13 cellular contexts compared by ENCODE assay signal in the genomic region with DNA sequence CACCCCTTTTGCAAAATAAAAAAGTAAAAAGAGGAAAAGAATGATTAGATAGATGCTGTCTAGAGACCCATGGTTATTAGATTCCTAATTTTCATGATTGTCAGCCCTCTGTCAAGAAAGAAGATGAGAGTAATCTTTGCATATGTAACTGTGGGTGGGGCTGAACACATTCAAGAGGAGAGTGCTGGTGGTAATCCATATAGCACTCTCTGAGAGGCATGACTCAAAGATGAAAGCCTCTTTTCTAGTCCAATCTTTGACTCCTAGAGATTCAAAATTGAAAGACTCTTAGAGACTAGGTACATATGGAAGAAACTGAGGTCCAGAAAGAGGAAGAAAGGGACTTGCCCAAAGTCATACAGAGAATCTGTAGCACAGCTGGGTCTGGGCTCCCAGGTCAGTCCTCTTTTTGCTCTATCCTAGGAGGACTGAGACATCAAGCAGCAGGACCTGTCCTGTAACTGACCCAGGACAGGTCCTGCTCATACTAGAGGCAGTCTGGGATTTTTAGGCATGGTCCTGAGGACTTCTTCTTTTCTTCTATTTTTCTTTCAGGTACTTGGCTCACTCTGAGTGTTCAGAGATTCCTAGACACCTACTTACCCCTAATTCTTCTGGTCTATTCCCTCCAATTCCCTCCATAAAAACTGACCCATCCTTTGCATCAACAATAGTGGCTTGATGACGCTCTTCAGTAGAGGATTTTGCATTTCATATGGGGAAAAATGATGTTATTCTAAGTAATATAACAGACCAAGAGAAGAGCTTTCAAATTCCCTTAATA. TPM values are rescaled to one million over a fixed set of nuclear protein-coding genes. Genes with fewer than 3 reads are reported as not detected.
DNase-seq lines count a peak whose midpoint lies in the region; ATAC-seq and TF ChIP-seq lines count a peak whose summit lies in the region.
"Had no signal": no experiment of that assay in that cellular context is flagged by ENCODE, and none has a peak within 500 bp of the region (broad histone marks: within the 10 kb centered on the region; RNA-seq: fewer than 3 reads in every experiment).

No MANE protein-coding gene starts in this region.

- peaks cover 0 to 11% (median 0%) of the 10 kb centered on the region in 6 donors for H3K36me3 ChIP-seq in spleen

- peak overlapping the region in 7 of 8 donors; percentile 17 to 70 (median 36) for H3K4me3 ChIP-seq in spleen

- H3K36me3 Mint-ChIP-seq in activated B cell treated with CpG ODN at 0.5 μM for 24 hours (ENCODE audit: low read depth) = peaks cover 12% of the 10 kb centered on the region

- no peaks in the 10 kb centered on the region for H3K9me3 ChIP-seq in spleen

- intact Hi-C loops in activated B cell treated with CpG ODN at 0.5 μM for 24 hours (cut with micrococcal nuclease) = loop anchor here (2.0 to 10.0 kb wide), 4 partner anchors 13 to 421 kb away; a partner anchor contains a TSS
- intact Hi-C loops in spleen (cut with DNase I; ENCODE audit: low total_unique reads) = no loop called here

- TF ChIP-seq CTCF in activated B cell treated with CpG ODN at 0.5 μM for 24 hours (IDR thresholded peaks at IDR 0.05) (no peak), spleen (IDR thresholded peaks at IDR 0.05 in 8 of 11, conservative IDR thresholded peaks at IDR 0.05 in 3 of 11) (no peak)

- no peak for TF ChIP-seq POLR2A in spleen (IDR thresholded peaks at IDR 0.05)

- ATAC-seq in GM18867 (IDR thresholded peaks at IDR 0.05; ENCODE audit: unreplicated experiment) (peak; percentile 27), HG02642 (IDR thresholded peaks at IDR 0.05; ENCODE audit: poor library complexity, unreplicated experiment) (peak; percentile 36), activated B cell treated with CpG ODN at 0.5 μM for 24 hours (ENCODE audit: low read depth) (peak; percentile 19), HG02571 (IDR thresholded peaks at IDR 0.05; ENCODE audit: unreplicated experiment) (no peak), HG03432 (IDR thresholded peaks at IDR 0.05; ENCODE audit: unreplicated experiment) (no peak), HG03457 (IDR thresholded peaks at IDR 0.05; ENCODE audit: unreplicated experiment) (no peak)

- peak overlapping the region; percentile 93 for H3K27ac Mint-ChIP-seq in activated B cell treated with CpG ODN at 0.5 μM for 24 hours

- DNase-seq in activated B cell treated with CpG ODN at 0.5 μM for 24 hours = no peak
- no peak for DNase-seq in spleen
- DNase-seq in HEK293T (ENCODE audit: extremely low spot score) = no peak
- DNase-seq: activated CD4-positive, alpha-beta T cell treated with anti-CD3 and anti-CD28 coated beads for 1 hour; left cardiac atrium; NCI-H748 treated with DMSO at 0.1 percent for 48 hours; stimulated activated CD4-positive, alpha-beta T cell treated with anti-CD3 and anti-CD28 coated beads, Interleukin-1b, Interleukin-23, amount 100 ng/mL, for 48 hours had no signal

- no peaks in the 10 kb centered on the region for H3K27me3 ChIP-seq in spleen (replicated peaks in 1 of 7)

- H3K4me1 Mint-ChIP-seq in activated B cell treated with CpG ODN at 0.5 μM for 24 hours = peaks cover 96% of the 10 kb centered on the region

- H3K4me1 ChIP-seq in spleen = peaks cover 19 to 84% (median 35%) of the 10 kb centered on the region in 6 donors

- H3K27me3 Mint-ChIP-seq in activated B cell treated with CpG ODN at 0.5 μM for 24 hours = no peaks in the 10 kb centered on the region

- WGBS in spleen, 5 donors = 33 to 70% (median 54%) methylated on average over 1 of the region's 1 CpG

- H3K27ac ChIP-seq in spleen = peak overlapping the region; percentile 46 to 94 (median 86)

- H3K9me3 Mint-ChIP-seq in activated B cell treated with CpG ODN at 0.5 μM for 24 hours = no peaks in the 10 kb centered on the region

- peak overlapping the region; percentile 73 for H3K4me3 Mint-ChIP-seq in activated B cell treated with CpG ODN at 0.5 μM for 24 hours

- POLR2A ChIA-PET in activated B cell treated with CpG ODN at 0.5 μM for 24 hours (lab: Charles Lee) (interaction anchor here (0.6 to 4.7 kb wide), 6 partner anchors 8 to 420 kb away, joined by 3 to 53 read pairs (median 4); no protein-coding TSS in a partner anchor), HEK293T (lab: Yijun Ruan, JAX) (no interaction called here)

- CTCF ChIA-PET in activated B cell treated with CpG ODN at 0.5 μM for 24 hours (lab: Charles Lee) = interaction anchor here (0.7 to 1.5 kb wide), 5 partner anchors 8 to 433 kb away, joined by 3 to 4 read pairs (median 3); no protein-coding TSS in a partner anchor
- CTCF ChIA-PET in HEK293T (lab: Yijun Ruan, JAX) = no interaction called here

TF ChIP-seq in HEK293T, 16 proteins besides CTCF, POLR2A, EP300 and RAD21:
- TF ChIP-seq NFRKB (IDR thresholded peaks at IDR 0.05) (no peak), ARNT (IDR thresholded peaks at IDR 0.05) (no peak), SP1 (IDR thresholded peaks at IDR 0.05) (no peak), ZNF384 (IDR thresholded peaks at IDR 0.05) (no peak)
TF ChIP-seq in HEK293T: peak in this region for 0.

RNA-seq across cellular contexts. Expression of a gene that starts 23.8 kb away (rescaled TPM):
- total RNA-seq in activated B cell treated with CpG ODN at 0.5 μM for 24 hours (not detected in 2 replicates), spleen (100 to 1,000 TPM in 2 of 7 donors, 10 to 100 TPM in 4, 1 to 10 TPM in 1; 6.3 to 255 (median 84.1) TPM)
- polyA plus RNA-seq in spleen = 10 to 100 TPM; 21.6 to 34.6 (median 22.1) TPM
- total RNA-seq: HT1080 had no signal

Comparison
In these comparisons a context has a peak if more than half of its experiments do, and no peak if none do; other contexts are left out.
1. ATAC-seq: peak in GM18867 (single experiment), HG02642 (single experiment) and activated B cell treated with CpG ODN at 0.5 μM for 24 hours (single experiment); none in HG02571 (single experiment), HG03432 (single experiment) and HG03457 (single experiment).